In genomic region chr15:80059786-80060489, GRCh38 we compare ENCODE assay signal across 8 cellular contexts. TPM values are rescaled to one million over a fixed set of nuclear protein-coding genes. Genes with fewer than 3 reads are reported as not detected.
A peak's percentile ranks its signal among the peaks of the same experiment; 100 is the strongest.
DNase-seq lines count a peak whose midpoint lies in the region; ATAC-seq and TF ChIP-seq lines count a peak whose summit lies in the region.

No MANE protein-coding gene starts in this region.

- no peak for TF ChIP-seq CTCF in RWPE2 (IDR thresholded peaks at IDR 0.05; ENCODE audit: poor library complexity, severe bottlenecking)
- TF ChIP-seq CTCF in brain (conservative IDR thresholded peaks at IDR 0.05) = no peak

- H3K36me3 ChIP-seq in RWPE2 (ENCODE audit: low read depth) = no peaks in the 10 kb centered on the region

- ATAC-seq in GM19467 (IDR thresholded peaks at IDR 0.05; ENCODE audit: unreplicated experiment) (peak; percentile 40), RWPE2 (ENCODE audit: low read depth) (peak; percentile 52)

- no peaks in the 10 kb centered on the region for H3K9me3 ChIP-seq in RWPE2 (ENCODE audit: severe bottlenecking)

- DNase-seq in EH (ENCODE audit: low read depth) = peak; percentile 41
- DNase-seq in HK-2 (ENCODE audit: unreplicated experiment) = peak; percentile 58
- peak; percentile 78 for DNase-seq in RWPE2 (ENCODE audit: low spot score)
- peak; percentile 81 for DNase-seq in iPS-NIHi7 (ENCODE audit: extremely low spot score)
- peak; percentile 80 for DNase-seq in stimulated activated CD4-positive, alpha-beta T cell treated with anti-CD3 and anti-CD28 coated beads, Interleukin-12 subunit alpha, Interleukin-12 subunit beta, amount 100 ng/mL, for 4 hours
- no peak for DNase-seq in posterior vena cava (ENCODE audit: low spot score)

- H3K27ac ChIP-seq in RWPE2 (ENCODE audit: poor library complexity, severe bottlenecking) = peak overlapping the region; percentile 85

- H3K36me3 Mint-ChIP-seq in brain = peaks cover 4% of the 10 kb centered on the region

- peak overlapping the region; percentile 94 to 96 (median 95) for H3K4me3 Mint-ChIP-seq in brain

- peaks cover 16% of the 10 kb centered on the region for H3K27me3 Mint-ChIP-seq in brain

- H3K4me1 ChIP-seq in RWPE2 (ENCODE audit: insufficient read depth, poor library complexity, severe bottlenecking) = peaks cover 23% of the 10 kb centered on the region

- H3K9me3 Mint-ChIP-seq in brain = no peaks in the 10 kb centered on the region

- peak overlapping the region in 4 of 5 experiments; percentile 57 to 92 (median 86) for H3K27ac Mint-ChIP-seq in brain

- H3K27me3 ChIP-seq in RWPE2 (ENCODE audit: insufficient read depth, poor library complexity, severe bottlenecking) = no peaks in the 10 kb centered on the region

- H3K4me1 Mint-ChIP-seq in brain = peaks cover 36% of the 10 kb centered on the region

- H3K4me3 ChIP-seq in RWPE2 (ENCODE audit: severe bottlenecking) = peak overlapping the region; percentile 89

- intact Hi-C loops in posterior vena cava (cut with DNase I) = loop anchor here in 1 of 2 donors (10.0 kb wide), 1 partner anchor 95 kb away; the partner anchor contains the start of gene FAH

RNA-seq across cellular contexts. Expression of gene ZFAND6, which starts 0.5 kb away (rescaled TPM):
- polyA plus RNA-seq in brain (ENCODE audit: insufficient read depth, low read depth, low replicate concordance) = 33.3 TPM
- total RNA-seq in posterior vena cava = 10 to 100 TPM; 45.4 to 62.9 TPM
